In the genomic region with DNA sequence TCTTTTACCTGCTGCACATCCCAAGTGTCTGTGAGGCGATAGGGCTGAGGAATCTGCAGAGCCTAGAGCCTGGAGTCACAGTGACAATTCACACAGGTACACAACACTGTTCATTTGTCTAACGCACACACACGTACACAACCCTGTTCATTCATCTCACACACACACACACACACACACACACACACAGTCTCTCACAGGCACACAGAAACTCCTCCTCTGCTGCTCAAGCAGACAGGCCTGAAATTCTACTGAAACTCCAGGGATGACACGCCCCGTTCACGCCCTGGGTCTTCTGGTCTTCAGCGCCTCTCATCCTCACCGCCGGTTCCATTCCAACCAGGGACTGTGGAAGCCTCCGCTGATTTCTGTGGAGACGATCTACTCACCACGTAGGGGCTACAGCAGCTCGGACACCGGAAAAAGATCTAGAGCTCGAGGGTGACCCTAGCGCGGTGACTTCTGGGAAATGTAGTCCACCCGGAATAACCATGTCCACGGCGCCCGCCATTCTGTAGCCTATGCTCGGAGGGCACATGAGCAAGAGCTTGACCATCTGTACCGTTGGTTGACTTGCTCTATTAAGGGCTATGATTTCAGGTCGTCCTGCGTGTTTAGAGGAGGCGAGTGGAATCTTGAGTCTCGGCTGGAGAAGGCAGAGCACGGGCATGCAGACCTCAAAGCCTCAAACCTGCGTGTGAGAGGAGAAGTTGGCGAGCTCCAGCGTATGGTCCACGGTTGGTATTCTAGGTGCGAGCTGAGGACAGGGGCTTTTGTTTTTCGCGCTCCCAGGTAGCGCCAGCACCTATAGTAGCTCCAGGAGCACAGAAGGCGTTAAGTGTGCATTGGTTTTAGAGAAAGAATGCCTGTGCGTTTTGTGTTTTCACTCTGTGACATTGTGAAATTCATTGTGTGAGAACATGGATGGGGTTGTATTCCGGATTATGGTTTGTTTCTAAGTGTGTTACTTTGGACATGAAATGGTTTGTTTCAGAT, we compare ENCODE assay signal across 8 cellular contexts. TPM values are rescaled to one million over a fixed set of nuclear protein-coding genes. Genes with fewer than 3 reads are reported as not detected.
A peak's percentile ranks its signal among the peaks of the same experiment; 100 is the strongest.
DNase-seq lines count a peak whose midpoint lies in the region; ATAC-seq, FAIRE-seq and TF ChIP-seq lines count a peak whose summit lies in the region.

No MANE protein-coding gene starts in this region.

- H3K36me3 ChIP-seq in left ventricle myocardium inferior, result peaks cover 41% of the 10 kb centered on the region
- H3K36me3 ChIP-seq in trophoblast cell (ENCODE audit: control insufficient read depth in 1 of 2, insufficient read depth in 2 of 2, low read length in 2 of 2), result no peaks in the 10 kb centered on the region
- H3K36me3 ChIP-seq in thyroid gland, result no peaks in the 10 kb centered on the region

- peak overlapping the region; percentile 72 for H4K8ac ChIP-seq in trophoblast cell (ENCODE audit: low read depth, low read length)

- H3K23ac ChIP-seq in trophoblast cell (ENCODE audit: low read length), result no peak overlapping the region

- WGBS in trophoblast cell (ENCODE audit: extremely low coverage, insufficient coverage, insufficient read length), result no CpG with 5 or more reads among the region's 39 CpGs
- 10 to 14% methylated on average over 33 to 38 of the region's 39 CpGs for WGBS in thyroid gland, 2 donors

- H2BK5ac ChIP-seq in trophoblast cell (ENCODE audit: low read depth, low read length, poor library complexity), result no peak overlapping the region

- H2AFZ ChIP-seq in trophoblast cell (ENCODE audit: insufficient read depth, low read length, poor library complexity), result peak overlapping the region; percentile 61

- no peak overlapping the region for H3K18ac ChIP-seq in trophoblast cell (ENCODE audit: low read length)

- TF ChIP-seq POLR2A in thyroid gland (IDR thresholded peaks at IDR 0.05), result no peak

- H3K27ac ChIP-seq in left ventricle myocardium inferior (replicated peaks), result peak overlapping the region; percentile 69
- H3K27ac ChIP-seq in trophoblast cell (ENCODE audit: low read depth, low read length), result no peak overlapping the region
- no peak overlapping the region for H3K27ac ChIP-seq in thyroid gland

- H2BK120ac ChIP-seq in trophoblast cell (ENCODE audit: insufficient read depth, low read length, poor library complexity), result no peak overlapping the region

- peak overlapping the region; percentile 60 for H3K4me2 ChIP-seq in trophoblast cell (ENCODE audit: low read length)

- H4K12ac ChIP-seq in trophoblast cell (ENCODE audit: low read depth, low read length), result peak overlapping the region; percentile 15

- no peaks in the 10 kb centered on the region for H3K79me2 ChIP-seq in trophoblast cell (ENCODE audit: control insufficient read depth, insufficient read depth, low read length, poor library complexity)

- no peak for ATAC-seq in HG02870 (IDR thresholded peaks at IDR 0.05; ENCODE audit: unreplicated experiment)

- DNase-seq in GM18507 (ENCODE audit: extremely low spot score, insufficient read length, low read depth), result peak; percentile 46
- peak; percentile 70 for DNase-seq in HK-2 (ENCODE audit: unreplicated experiment)
- peak; percentile 20 to 58 (median 36) for DNase-seq in T-helper 2 cell
- peak in 55 of 56 donors; percentile 9 to 84 (median 64) for DNase-seq in amygdala (lab: John Stamatoyannopoulos, UW)
- peak; percentile 82 for DNase-seq in left ventricle myocardium inferior
- peak; percentile 76 to 86 for DNase-seq in trophoblast cell
- DNase-seq in thyroid gland, result peak; percentile 76

- no peak overlapping the region for H3K14ac ChIP-seq in trophoblast cell (ENCODE audit: low read length)

- intact Hi-C loops in left ventricle myocardium inferior (cut with micrococcal nuclease) (no loop called here), thyroid gland (cut with DNase I) (loop anchor here (10.0 kb wide), 1 partner anchor 63 kb away; no protein-coding TSS in a partner anchor)

- H4K91ac ChIP-seq in trophoblast cell (ENCODE audit: low read depth, low read length), result no peak overlapping the region

- TF ChIP-seq CTCF in left ventricle myocardium inferior (IDR thresholded peaks at IDR 0.05; ENCODE audit: borderline replicate concordance), result no peak
- no peak for TF ChIP-seq CTCF in thyroid gland (IDR thresholded peaks at IDR 0.05)

- peaks cover 29% of the 10 kb centered on the region for H3K4me1 ChIP-seq in left ventricle myocardium inferior
- peaks cover 0 to 8% of the 10 kb centered on the region in 2 experiments for H3K4me1 ChIP-seq in trophoblast cell (ENCODE audit: control insufficient read depth in 1 of 2, insufficient read depth in 2 of 2, low read length in 2 of 2)
- no peaks in the 10 kb centered on the region for H3K4me1 ChIP-seq in thyroid gland

- peak overlapping the region; percentile 52 for H3K9ac ChIP-seq in trophoblast cell (ENCODE audit: low read length)

- no peak overlapping the region for H2BK12ac ChIP-seq in trophoblast cell (ENCODE audit: low read length)

- peaks cover 2% of the 10 kb centered on the region for H3K79me1 ChIP-seq in trophoblast cell (ENCODE audit: low read length)

- FAIRE-seq in GM18507 (lab: Jason Lieb, UNC), result peak; percentile 77

- H3K4me3 ChIP-seq in left ventricle myocardium inferior (peak overlapping the region; percentile 72), trophoblast cell (ENCODE audit: low read depth, low read length) (peak overlapping the region; percentile 80), thyroid gland (replicated peaks in 1 of 3) (peak overlapping the region in 2 of 3 donors; percentile 33 to 48)

- H2AK5ac ChIP-seq in trophoblast cell (ENCODE audit: low read length), result no peak overlapping the region

- H3K27me3 ChIP-seq in left ventricle myocardium inferior (ENCODE audit: low read depth) (no peaks in the 10 kb centered on the region), trophoblast cell (ENCODE audit: insufficient read depth, low read length) (no peaks in the 10 kb centered on the region), thyroid gland (no peaks in the 10 kb centered on the region)

- no peak overlapping the region for H3K4ac ChIP-seq in trophoblast cell (ENCODE audit: low read depth, low read length)

- H3K9me3 ChIP-seq in left ventricle myocardium inferior (replicated peaks), result peaks cover 79% of the 10 kb centered on the region
- peaks cover 7% of the 10 kb centered on the region for H3K9me3 ChIP-seq in trophoblast cell (ENCODE audit: insufficient read depth, low read depth, low read length)
- no peaks in the 10 kb centered on the region for H3K9me3 ChIP-seq in thyroid gland

RNA-seq across cellular contexts. Expression of a gene that starts 17.9 kb away (rescaled TPM):
- total RNA-seq in left ventricle myocardium inferior, result 9.2 TPM
- 5.1 and 5.7 TPM in 2 replicates for polyA plus RNA-seq in trophoblast cell (2013)
- 1 to 10 TPM in 3 of 4 donors, under 1 TPM in 1; 0.89 to 2.5 (median 2.0) TPM for total RNA-seq in thyroid gland

RNA-seq across cellular contexts. Expression of a gene that starts 33.4 kb away (rescaled TPM):
- total RNA-seq in left ventricle myocardium inferior (6.4 TPM), thyroid gland (10 to 100 TPM; 17.4 to 19.7 (median 18.3) TPM)
- polyA plus RNA-seq in trophoblast cell (2013), result 6.4 and 6.9 TPM in 2 replicates

RNA-seq across cellular contexts. Expression of a gene that starts 49.3 kb away (rescaled TPM):
- total RNA-seq in left ventricle myocardium inferior, result 3.7 TPM
- 1.5 and 1.7 TPM in 2 replicates for polyA plus RNA-seq in trophoblast cell (2013)
- 10 to 100 TPM in 2 of 4 donors, 1 to 10 TPM in 2; 5.9 to 17.2 (median 9.9) TPM for total RNA-seq in thyroid gland
